7 cellular contexts compared by ENCODE assay signal in genomic region chr6:49551866-49552129, GRCh38. TPM values are rescaled to one million over a fixed set of nuclear protein-coding genes. Genes with fewer than 3 reads are reported as not detected.
DNase-seq lines count a peak whose midpoint lies in the region; ATAC-seq and TF ChIP-seq lines count a peak whose summit lies in the region.

No MANE protein-coding gene starts in this region.

- H3K4me1 Mint-ChIP-seq in activated T-helper 17 cell treated with anti-CD3 and anti-CD28 coated beads, Interleukin-2, amount 50 U/mL, for 72 hours, result peaks cover 11% of the 10 kb centered on the region
- peaks cover 34% of the 10 kb centered on the region for H3K4me1 Mint-ChIP-seq in mesothelial cell of epicardium
- peaks cover 18% of the 10 kb centered on the region for H3K4me1 Mint-ChIP-seq in chondrocyte (ENCODE audit: low read depth)

- no peak overlapping the region for H3K27ac Mint-ChIP-seq in activated T-helper 17 cell treated with anti-CD3 and anti-CD28 coated beads, Interleukin-2, amount 50 U/mL, for 72 hours
- H3K27ac Mint-ChIP-seq in mesothelial cell of epicardium (no peak overlapping the region), chondrocyte (ENCODE audit: unreplicated experiment) (no peak overlapping the region)

- peak; percentile 33 for ATAC-seq in GM19043 (IDR thresholded peaks at IDR 0.05; ENCODE audit: low read depth, unreplicated experiment)
- ATAC-seq in HG02642 (IDR thresholded peaks at IDR 0.05; ENCODE audit: poor library complexity, unreplicated experiment), result peak; percentile 39
- ATAC-seq in activated T-helper 17 cell treated with anti-CD3 and anti-CD28 coated beads, Interleukin-2, amount 50 U/mL, for 72 hours (replicated peaks), result peak; percentile 64
- no peak for ATAC-seq in GM18873 (IDR thresholded peaks at IDR 0.05; ENCODE audit: low FRiP score, unreplicated experiment)
- ATAC-seq in omental fat pad (ENCODE audit: low FRiP score), result no peak

- DNase-seq in mesothelial cell of epicardium (ENCODE audit: low spot score in 2 of 2, unreplicated experiment in 2 of 2), result no peak
- DNase-seq in chondrocyte (ENCODE audit: low spot score), result no peak
- no peak for DNase-seq in omental fat pad (ENCODE audit: low spot score)

- peaks cover 26% of the 10 kb centered on the region for H3K27me3 Mint-ChIP-seq in activated T-helper 17 cell treated with anti-CD3 and anti-CD28 coated beads, Interleukin-2, amount 50 U/mL, for 72 hours
- peaks cover 22% of the 10 kb centered on the region for H3K27me3 Mint-ChIP-seq in mesothelial cell of epicardium (ENCODE audit: low read depth)
- H3K27me3 Mint-ChIP-seq in chondrocyte (ENCODE audit: low read depth), result peaks cover 42% of the 10 kb centered on the region

- no peaks in the 10 kb centered on the region for H3K36me3 Mint-ChIP-seq in activated T-helper 17 cell treated with anti-CD3 and anti-CD28 coated beads, Interleukin-2, amount 50 U/mL, for 72 hours (ENCODE audit: low read depth)
- H3K36me3 Mint-ChIP-seq in mesothelial cell of epicardium (no peaks in the 10 kb centered on the region), chondrocyte (ENCODE audit: low read depth) (no peaks in the 10 kb centered on the region)

- no peak for TF ChIP-seq CTCF in mesothelial cell of epicardium (IDR thresholded peaks at IDR 0.05; ENCODE audit: unreplicated experiment)
- TF ChIP-seq CTCF in chondrocyte (IDR thresholded peaks at IDR 0.05), result no peak
- TF ChIP-seq CTCF in omental fat pad (IDR thresholded peaks at IDR 0.05), result no peak

- H3K4me3 Mint-ChIP-seq in activated T-helper 17 cell treated with anti-CD3 and anti-CD28 coated beads, Interleukin-2, amount 50 U/mL, for 72 hours, result peak overlapping the region; percentile 86
- H3K4me3 Mint-ChIP-seq in mesothelial cell of epicardium, result peak overlapping the region; percentile 78
- no peak overlapping the region for H3K4me3 Mint-ChIP-seq in chondrocyte (ENCODE audit: unreplicated experiment)

- H3K9me3 Mint-ChIP-seq in activated T-helper 17 cell treated with anti-CD3 and anti-CD28 coated beads, Interleukin-2, amount 50 U/mL, for 72 hours, result no peaks in the 10 kb centered on the region
- H3K9me3 Mint-ChIP-seq in mesothelial cell of epicardium (no peaks in the 10 kb centered on the region), chondrocyte (ENCODE audit: low read depth) (no peaks in the 10 kb centered on the region)

RNA-seq across cellular contexts. Expression of gene C6orf141, which starts 1.3 kb away (rescaled TPM):
- total RNA-seq in activated T-helper 17 cell treated with anti-CD3 and anti-CD28 coated beads, Interleukin-2, amount 50 U/mL, for 72 hours, result not detected
- total RNA-seq in mesothelial cell of epicardium (6.0 to 8.2 TPM (median 6.5 TPM) in 3 replicates), chondrocyte (not detected in 3 replicates), omental fat pad (10 to 100 TPM in 1 of 4 donors, 1 to 10 TPM in 3; 2.8 to 25.2 (median 4.8) TPM)

RNA-seq across cellular contexts. Expression of gene GLYATL3, which starts 52.1 kb away (rescaled TPM):
- not detected for total RNA-seq in activated T-helper 17 cell treated with anti-CD3 and anti-CD28 coated beads, Interleukin-2, amount 50 U/mL, for 72 hours
- not detected in 3 replicates for total RNA-seq in mesothelial cell of epicardium
- total RNA-seq in chondrocyte, result not detected in 3 replicates
- not detected for total RNA-seq in omental fat pad

Comparison
In these comparisons a context has a peak if more than half of its experiments do, and no peak if none do; other contexts are left out.
1. ATAC-seq: peak in GM19043 (single experiment), HG02642 (single experiment) and activated T-helper 17 cell treated with anti-CD3 and anti-CD28 coated beads, Interleukin-2, amount 50 U/mL, for 72 hours (single experiment); none in GM18873 (single experiment) and omental fat pad (single experiment).